8 cellular contexts compared by ENCODE assay signal in genomic region chr10:122374246-122374858, GRCh38. TPM values are rescaled to one million over a fixed set of nuclear protein-coding genes. Genes with fewer than 3 reads are reported as not detected.
A peak's percentile ranks its signal among the peaks of the same experiment; 100 is the strongest.
DNase-seq lines count a peak whose midpoint lies in the region; ATAC-seq and TF ChIP-seq lines count a peak whose summit lies in the region.

TSS of gene PLEKHA1 (plus strand) at chr10:122374708. CDS start at chr10:122393201, 18,493 bp downstream.

- peak within 1 kb of the TSS; percentile 95 to 99 (median 98) for H3K27ac Mint-ChIP-seq in naive B cell

- peaks cover 0 to 3% of the 10 kb centered on the region in 2 donors for H3K36me3 Mint-ChIP-seq in naive B cell

- H3K4me1 Mint-ChIP-seq in naive B cell = peaks cover 18 to 30% (median 26%) of the 10 kb centered on the region in 3 donors

- H3K4me3 Mint-ChIP-seq in naive B cell = peak within 1 kb of the TSS; percentile 93 to 99 (median 96)

- peak; percentile 65 for DNase-seq in DMS 273 treated with DMSO at 0.1 percent for 48 hours (lab: John Stamatoyannopoulos, UW)
- peak; percentile 88 for DNase-seq in Jurkat, Clone E6-1 (ENCODE audit: low read depth, low spot score)
- DNase-seq in RPMI8226 = peak; percentile 89
- DNase-seq in activated T-helper 9 cell treated with anti-CD3 and anti-CD28 coated beads, Interleukin-2, amount 50 U/mL, for 16 hours (ENCODE audit: low read depth) = peak; percentile 90
- peak; percentile 89 for DNase-seq in fibroblast of mammary gland (ENCODE audit: low read depth)
- DNase-seq in naive B cell = peak; percentile 92
- DNase-seq in stimulated activated CD8-positive, alpha-beta memory T cell treated with anti-CD3 and anti-CD28 coated beads, Interleukin-7, amount 100 ng/mL, for 48 hours (ENCODE audit: extremely low read depth in 1 of 2, low read depth in 1 of 2) = peak; percentile 87 to 88

- no peak for TF ChIP-seq CTCF in fibroblast of mammary gland (conservative IDR thresholded peaks at IDR 0.05; ENCODE audit: control insufficient read depth, insufficient read depth, low read depth, low read length)

- no peaks in the 10 kb centered on the region for H3K9me3 Mint-ChIP-seq in naive B cell

- H3K27me3 Mint-ChIP-seq in naive B cell = peaks cover 13 to 21% (median 19%) of the 10 kb centered on the region in 3 donors

- H3K4me3 ChIP-seq in Jurkat, Clone E6-1 (ENCODE audit: low read length) = peak within 1 kb of the TSS; percentile 81
- peak within 1 kb of the TSS; percentile 79 for H3K4me3 ChIP-seq in fibroblast of mammary gland (ENCODE audit: control insufficient read depth, low read depth, low read length)

- ATAC-seq in GM21723 (IDR thresholded peaks at IDR 0.05; ENCODE audit: unreplicated experiment) = peak; percentile 94
- peak; percentile 76 to 80 for ATAC-seq in naive B cell (ENCODE audit: low read depth in 2 of 2)

RNA-seq across cellular contexts. Expression of gene PLEKHA1, which starts in this region (rescaled TPM):
- 18.1 TPM for polyA plus RNA-seq in Jurkat, Clone E6-1 (2012; ENCODE audit: insufficient read depth, insufficient read length)
- 10 to 100 TPM; 78.2 to 95.7 (median 89.4) TPM for polyA plus RNA-seq in naive B cell (ENCODE audit: low read depth in 6 of 6)

Comparison
In these comparisons a context has a peak if more than half of its experiments do, and no peak if none do; other contexts are left out.
1. Peak in every context shown above with its lines: DNase-seq, ATAC-seq and H3K4me3 ChIP-seq.